In genomic region chr15:37099321-37100108, GRCh38 we compare ENCODE assay signal across 8 cellular contexts. TPM values are rescaled to one million over a fixed set of nuclear protein-coding genes. Genes with fewer than 3 reads are reported as not detected.
A peak's percentile ranks its signal among the peaks of the same experiment; 100 is the strongest.
DNase-seq lines count a peak whose midpoint lies in the region; ATAC-seq and TF ChIP-seq lines count a peak whose summit lies in the region.

No MANE protein-coding gene starts in this region.

- peaks cover 4% of the 10 kb centered on the region for H3K36me3 Mint-ChIP-seq in activated naive CD4-positive, alpha-beta T cell treated with anti-CD3 and anti-CD28 coated beads, Interleukin-2, amount 50 U/mL, for 24 hours
- peaks cover 37% of the 10 kb centered on the region for H3K36me3 Mint-ChIP-seq in type B pancreatic cell

- H3K9me3 ChIP-seq in lower lobe of right lung = no peaks in the 10 kb centered on the region

- H3K4me1 Mint-ChIP-seq in activated naive CD4-positive, alpha-beta T cell treated with anti-CD3 and anti-CD28 coated beads, Interleukin-2, amount 50 U/mL, for 24 hours = peaks cover 57% of the 10 kb centered on the region
- H3K4me1 Mint-ChIP-seq in type B pancreatic cell (ENCODE audit: unreplicated experiment) = peaks cover 7% of the 10 kb centered on the region

- H3K4me3 Mint-ChIP-seq in activated naive CD4-positive, alpha-beta T cell treated with anti-CD3 and anti-CD28 coated beads, Interleukin-2, amount 50 U/mL, for 24 hours = peak overlapping the region; percentile 89
- H3K4me3 Mint-ChIP-seq in type B pancreatic cell = peak overlapping the region; percentile 99

- no peak overlapping the region for H3K27ac Mint-ChIP-seq in activated naive CD4-positive, alpha-beta T cell treated with anti-CD3 and anti-CD28 coated beads, Interleukin-2, amount 50 U/mL, for 24 hours
- H3K27ac Mint-ChIP-seq in type B pancreatic cell = peak overlapping the region; percentile 99

- peaks cover 76% of the 10 kb centered on the region for H3K27me3 Mint-ChIP-seq in activated naive CD4-positive, alpha-beta T cell treated with anti-CD3 and anti-CD28 coated beads, Interleukin-2, amount 50 U/mL, for 24 hours
- peaks cover 41% of the 10 kb centered on the region for H3K27me3 Mint-ChIP-seq in type B pancreatic cell

- peak overlapping the region; percentile 91 for H3K27ac ChIP-seq in lower lobe of right lung

- H3K4me1 ChIP-seq in lower lobe of right lung = peaks cover 4% of the 10 kb centered on the region

- intact Hi-C loops in lower lobe of right lung (cut with DNase I) = loop anchor here (5.0 to 10.0 kb wide), 2 partner anchors 52 to 215 kb away; no protein-coding TSS in a partner anchor

- no peak for ATAC-seq in lower lobe of right lung

- H3K36me3 ChIP-seq in lower lobe of right lung = no peaks in the 10 kb centered on the region

- H3K9me3 Mint-ChIP-seq in activated naive CD4-positive, alpha-beta T cell treated with anti-CD3 and anti-CD28 coated beads, Interleukin-2, amount 50 U/mL, for 24 hours = peaks cover 16% of the 10 kb centered on the region
- no peaks in the 10 kb centered on the region for H3K9me3 Mint-ChIP-seq in type B pancreatic cell

- H3K27me3 ChIP-seq in lower lobe of right lung (ENCODE audit: low read depth) = peaks cover 27% of the 10 kb centered on the region

- H3K4me3 ChIP-seq in lower lobe of right lung = peak overlapping the region; percentile 56

- in situ Hi-C loops in T47D (cut with HindIII; ENCODE audit: low pct_unique_long_range_greater_than_20kb, low sequenced_read_pairs) = no loop called here

- TF ChIP-seq CTCF in lower lobe of right lung (IDR thresholded peaks at IDR 0.05) = no peak
- no peak for TF ChIP-seq CTCF in type B pancreatic cell (conservative IDR thresholded peaks at IDR 0.05)

- no peak for DNase-seq in activated naive CD4-positive, alpha-beta T cell (lab: John Stamatoyannopoulos, UW)
- DNase-seq in NCI-H446 (lab: John Stamatoyannopoulos, UW) = peak; percentile 39 to 66
- DNase-seq in T47D (ENCODE audit: low read depth in 1 of 2, low spot score in 1 of 2) = peak; percentile 58 to 94
- DNase-seq in lower lobe of right lung = no peak
- no peak for DNase-seq in type B pancreatic cell (ENCODE audit: extremely low spot score, unreplicated experiment)
- DNase-seq in amniotic stem cell (lab: John Stamatoyannopoulos, UW) = no peak
- DNase-seq in cortex of kidney (lab: John Stamatoyannopoulos, UW) = no peak

RNA-seq across cellular contexts. Expression of gene MEIS2, which starts 0.8 kb away (rescaled TPM):
- total RNA-seq in lower lobe of right lung = 20.7 TPM
- 152 and 211 TPM in 2 replicates for total RNA-seq in type B pancreatic cell (ENCODE audit: low replicate concordance)

Comparison
In these comparisons a context has a peak if more than half of its experiments do, and no peak if none do; other contexts are left out.
1. DNase-seq: peak in NCI-H446 (2 of 2) and T47D (2 of 2); none in activated naive CD4-positive, alpha-beta T cell (0 of 4), lower lobe of right lung (single experiment), type B pancreatic cell (single experiment), amniotic stem cell (single experiment) and cortex of kidney (single experiment).